Comparison of ENCODE assay signal across 11 cellular contexts in genomic region chr5:157524887-157525286, GRCh38.
"Had no signal": no experiment of that assay in that cellular context is flagged by ENCODE, and none has a peak within 500 bp of the region (broad histone marks: within the 10 kb centered on the region; RNA-seq: fewer than 3 reads in every experiment).

No MANE protein-coding gene starts in this region.

- H3K27me3 ChIP-seq: right atrium auricular region had no signal

- H3K27ac Mint-ChIP-seq: activated naive CD4-positive, alpha-beta T cell treated with anti-CD3 and anti-CD28 coated beads, Interleukin-2, amount 50 U/mL, for 72 hours had no signal

- ATAC-seq: activated naive CD4-positive, alpha-beta T cell treated with anti-CD3 and anti-CD28 coated beads, Interleukin-2, amount 50 U/mL, for 72 hours; naive thymus-derived CD4-positive, alpha-beta T cell had no signal

- H3K9me3 ChIP-seq: right atrium auricular region had no signal

- H3K4me3 Mint-ChIP-seq: brain; central memory CD8-positive, alpha-beta T cell; naive thymus-derived CD4-positive, alpha-beta T cell had no signal

- H3K9me3 Mint-ChIP-seq: activated naive CD4-positive, alpha-beta T cell treated with anti-CD3 and anti-CD28 coated beads, Interleukin-2, amount 50 U/mL, for 72 hours; brain; central memory CD8-positive, alpha-beta T cell; naive thymus-derived CD4-positive, alpha-beta T cell had no signal

- H3K27me3 Mint-ChIP-seq: naive thymus-derived CD4-positive, alpha-beta T cell had no signal

- H3K4me3 ChIP-seq: right atrium auricular region had no signal

- DNase-seq: amygdala; erythroblast; hypothalamus; naive thymus-derived CD4-positive, alpha-beta T cell; posterior cingulate gyrus; stimulated activated naive CD4-positive, alpha-beta T cell; T-helper 9 cell had no signal
